ENCODE assay signal across 15 cellular contexts in genomic region chr11:124930799-124931198, GRCh38. TPM values are rescaled to one million over a fixed set of nuclear protein-coding genes. Genes with fewer than 3 reads are reported as not detected.
DNase-seq lines count a peak whose midpoint lies in the region; ATAC-seq lines count a peak whose summit lies in the region.
"Had no signal": no experiment of that assay in that cellular context is flagged by ENCODE, and none has a peak within 500 bp of the region (broad histone marks: within the 10 kb centered on the region; RNA-seq: fewer than 3 reads in every experiment).

No MANE protein-coding gene starts in this region.

- no peak overlapping the region for H3K4me3 Mint-ChIP-seq in activated naive CD8-positive, alpha-beta T cell
- no peak overlapping the region for H3K4me3 Mint-ChIP-seq in activated naive CD8-positive, alpha-beta T cell treated with anti-CD3 and anti-CD28 coated beads, Interleukin-2, amount 50 U/mL, for 24 hours
- no peak overlapping the region for H3K4me3 Mint-ChIP-seq in naive thymus-derived CD8-positive, alpha-beta T cell
- no peak overlapping the region for H3K4me3 Mint-ChIP-seq in effector memory CD8-positive, alpha-beta T cell

- H3K27ac Mint-ChIP-seq in activated naive CD8-positive, alpha-beta T cell, result peak overlapping the region; percentile 59
- H3K27ac Mint-ChIP-seq in activated naive CD8-positive, alpha-beta T cell treated with anti-CD3 and anti-CD28 coated beads, Interleukin-2, amount 50 U/mL, for 24 hours, result no peak overlapping the region
- H3K27ac Mint-ChIP-seq in naive thymus-derived CD8-positive, alpha-beta T cell, result peak overlapping the region in 8 of 10 donors; percentile 26 to 82 (median 62)
- peak overlapping the region in 1 of 2 donors; percentile 10 for H3K27ac Mint-ChIP-seq in effector memory CD8-positive, alpha-beta T cell

- no peak for ATAC-seq in activated naive CD8-positive, alpha-beta T cell treated with anti-CD3 and anti-CD28 coated beads, Interleukin-2, amount 50 U/mL, for 24 hours
- ATAC-seq in GM21529 (IDR thresholded peaks at IDR 0.05; ENCODE audit: unreplicated experiment) (peak; percentile 98), HG03280 (IDR thresholded peaks at IDR 0.05; ENCODE audit: unreplicated experiment) (peak; percentile 83), esophagus mucosa (no peak)
- peak in 1 of 2 donors; percentile 82 for ATAC-seq in naive thymus-derived CD8-positive, alpha-beta T cell
- no peak for ATAC-seq in effector memory CD8-positive, alpha-beta T cell (replicated peaks)
- ATAC-seq: Panc1, psoas muscle had no signal

- H3K36me3 Mint-ChIP-seq in activated naive CD8-positive, alpha-beta T cell, result no peaks in the 10 kb centered on the region
- H3K36me3 Mint-ChIP-seq in activated naive CD8-positive, alpha-beta T cell treated with anti-CD3 and anti-CD28 coated beads, Interleukin-2, amount 50 U/mL, for 24 hours (ENCODE audit: low read depth), result no peaks in the 10 kb centered on the region
- H3K36me3 Mint-ChIP-seq in naive thymus-derived CD8-positive, alpha-beta T cell, result no peaks in the 10 kb centered on the region
- no peaks in the 10 kb centered on the region for H3K36me3 Mint-ChIP-seq in effector memory CD8-positive, alpha-beta T cell (ENCODE audit: insufficient read depth)

- no peaks in the 10 kb centered on the region for H3K27me3 Mint-ChIP-seq in activated naive CD8-positive, alpha-beta T cell
- H3K27me3 Mint-ChIP-seq in activated naive CD8-positive, alpha-beta T cell treated with anti-CD3 and anti-CD28 coated beads, Interleukin-2, amount 50 U/mL, for 24 hours, result no peaks in the 10 kb centered on the region
- H3K27me3 Mint-ChIP-seq in naive thymus-derived CD8-positive, alpha-beta T cell, result peaks cover 0 to 2% (median 0%) of the 10 kb centered on the region in 5 donors
- H3K27me3 Mint-ChIP-seq in effector memory CD8-positive, alpha-beta T cell, result peaks cover 0 to 2% of the 10 kb centered on the region in 2 donors

- POLR2A ChIA-PET in naive thymus-derived CD8-positive, alpha-beta T cell (lab: Charles Lee), result interaction anchor here (0.8 to 2.3 kb wide), 2 partner anchors 10 to 23 kb away, joined by 5 read pairs; no protein-coding TSS in a partner anchor

- peaks cover 12% of the 10 kb centered on the region for H3K4me1 Mint-ChIP-seq in activated naive CD8-positive, alpha-beta T cell (ENCODE audit: low read depth)
- H3K4me1 Mint-ChIP-seq in activated naive CD8-positive, alpha-beta T cell treated with anti-CD3 and anti-CD28 coated beads, Interleukin-2, amount 50 U/mL, for 24 hours, result peaks cover 8% of the 10 kb centered on the region
- H3K4me1 Mint-ChIP-seq in naive thymus-derived CD8-positive, alpha-beta T cell, result peaks cover 2 to 16% (median 10%) of the 10 kb centered on the region in 4 donors
- H3K4me1 Mint-ChIP-seq in effector memory CD8-positive, alpha-beta T cell (ENCODE audit: low read depth in 2 of 2), result peaks cover 0 to 3% of the 10 kb centered on the region in 2 donors

- H3K9me3 Mint-ChIP-seq in activated naive CD8-positive, alpha-beta T cell (ENCODE audit: low read depth), result no peaks in the 10 kb centered on the region
- no peaks in the 10 kb centered on the region for H3K9me3 Mint-ChIP-seq in activated naive CD8-positive, alpha-beta T cell treated with anti-CD3 and anti-CD28 coated beads, Interleukin-2, amount 50 U/mL, for 24 hours
- H3K9me3 Mint-ChIP-seq in naive thymus-derived CD8-positive, alpha-beta T cell, result no peaks in the 10 kb centered on the region
- H3K9me3 Mint-ChIP-seq in effector memory CD8-positive, alpha-beta T cell, result no peaks in the 10 kb centered on the region

- no peak for DNase-seq in activated naive CD8-positive, alpha-beta T cell treated with anti-CD3 and anti-CD28 coated beads, Interleukin-2, amount 50 U/mL, for 24 hours
- peak in 2 of 10 donors; percentile 25 to 28 for DNase-seq in naive thymus-derived CD8-positive, alpha-beta T cell
- DNase-seq in stimulated activated CD4-positive, alpha-beta T cell treated with anti-CD3 and anti-CD28 coated beads, Interleukin-4, amount 100 ng/mL, for 1 hour, result no peak
- DNase-seq in effector memory CD8-positive, alpha-beta T cell, result no peak
- DNase-seq: GOT3, mesenchymal stem cell, NCI-H187, psoas muscle had no signal

RNA-seq across cellular contexts. Expression of gene HEPACAM, which starts 5.0 kb away (rescaled TPM):
- not detected for total RNA-seq in naive thymus-derived CD8-positive, alpha-beta T cell
- not detected for polyA plus RNA-seq in naive thymus-derived CD8-positive, alpha-beta T cell
- not detected for total RNA-seq in esophagus mucosa

RNA-seq across cellular contexts. Expression of gene HEPN1, which starts 11.7 kb away (rescaled TPM):
- not detected for total RNA-seq in naive thymus-derived CD8-positive, alpha-beta T cell
- not detected for polyA plus RNA-seq in naive thymus-derived CD8-positive, alpha-beta T cell
- total RNA-seq in esophagus mucosa, result not detected
- total RNA-seq: breast epithelium, epithelial cell of proximal tubule, psoas muscle had no signal

RNA-seq across cellular contexts. Expression of gene CCDC15, which starts 23.2 kb away (rescaled TPM):
- total RNA-seq in naive thymus-derived CD8-positive, alpha-beta T cell, result 1 to 10 TPM; 2.5 to 2.8 TPM
- polyA plus RNA-seq in naive thymus-derived CD8-positive, alpha-beta T cell, result 1 to 10 TPM; 1.5 to 2.2 (median 2.1) TPM
- total RNA-seq in esophagus mucosa, result 2.4 TPM

RNA-seq across cellular contexts. Expression of gene ROBO4, which starts 33.1 kb away (rescaled TPM):
- not detected for total RNA-seq in naive thymus-derived CD8-positive, alpha-beta T cell
- under 1 TPM in 1 of 3 donors, not detected in 2; 0.04 TPM for polyA plus RNA-seq in naive thymus-derived CD8-positive, alpha-beta T cell
- 2.3 TPM for total RNA-seq in esophagus mucosa

Comparison
In these comparisons a context has a peak if more than half of its experiments do, and no peak if none do; other contexts are left out.
1. ATAC-seq: peak in GM21529 (single experiment) and HG03280 (single experiment); none in activated naive CD8-positive, alpha-beta T cell treated with anti-CD3 and anti-CD28 coated beads, Interleukin-2, amount 50 U/mL, for 24 hours (single experiment), esophagus mucosa (single experiment) and effector memory CD8-positive, alpha-beta T cell (single experiment).